ENCODE assay signal across 20 cellular contexts in the genomic region with DNA sequence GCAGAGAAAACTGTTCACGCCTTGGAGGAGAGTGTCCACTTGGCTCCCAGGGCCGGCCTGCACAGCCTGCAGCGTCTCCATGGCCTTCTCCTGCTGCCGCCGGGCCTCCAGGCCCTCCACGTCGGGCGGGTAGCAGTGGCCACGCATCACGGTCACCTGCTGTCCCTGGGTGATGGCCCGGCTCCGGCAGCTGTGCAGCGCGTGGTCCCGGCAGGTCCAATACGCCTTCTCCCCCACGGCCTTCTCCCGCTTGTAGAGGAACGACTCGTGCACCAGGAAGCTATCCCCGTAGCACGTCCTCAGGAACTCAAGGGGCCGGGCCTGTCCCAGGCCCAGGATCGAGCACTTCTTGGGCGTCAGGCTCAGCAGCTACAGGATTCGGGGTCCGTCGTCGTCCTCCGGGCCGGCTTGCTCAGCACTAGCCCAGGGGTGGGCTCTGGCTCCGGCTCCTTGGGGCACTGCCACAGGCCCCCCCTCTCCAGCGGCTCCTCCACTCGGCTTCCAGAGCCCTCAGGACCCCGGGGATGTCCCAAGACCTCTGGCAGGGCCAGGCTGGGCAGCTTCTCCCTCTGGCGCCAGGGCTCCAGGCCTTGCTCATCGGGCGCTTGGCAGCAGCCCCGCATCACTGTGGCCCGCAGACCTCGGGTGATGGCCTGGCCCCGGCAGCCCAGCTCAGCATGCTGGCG.
"Had no signal": no experiment of that assay in that cellular context is flagged by ENCODE, and none has a peak within 500 bp of the region (broad histone marks: within the 10 kb centered on the region; RNA-seq: fewer than 3 reads in every experiment).

No MANE protein-coding gene starts in this region.

- FAIRE-seq: keratinocyte, small intestine had no signal

- H3K9me3 ChIP-seq: breast epithelium, colonic mucosa, heart left ventricle had no signal

- H3K27me3 ChIP-seq: breast epithelium, colonic mucosa, dorsolateral prefrontal cortex, heart left ventricle, tibial nerve, uterus had no signal

- DNase-seq: activated T-cell treated with anti-CD3 and anti-CD28 coated beads, Interleukin-2, amount 50 U/mL, for 1 hour; colonic mucosa; dorsolateral prefrontal cortex; heart left ventricle; small intestine; stimulated activated CD4-positive, alpha-beta T cell treated with anti-CD3 and anti-CD28 coated beads, Interleukin-4, amount 100 ng/mL, for 1 hour; stimulated activated naive CD4-positive, alpha-beta T cell treated with Interleukin-2 at 50 U/mL for 16 hours; substantia nigra; T1000; uterus had no signal

- H3K27ac ChIP-seq: breast epithelium, colonic mucosa, epithelial cell of prostate, heart left ventricle, tibial nerve, uterus had no signal

- H3K4me1 ChIP-seq: breast epithelium, colonic mucosa, heart left ventricle, tibial nerve, uterus had no signal

- ATAC-seq: activated naive CD4-positive, alpha-beta T cell treated with anti-CD3 and anti-CD28 coated beads, Interleukin-2, amount 50 U/mL, for 72 hours; activated T-helper 17 cell treated with anti-CD3 and anti-CD28 coated beads, Interleukin-2, amount 50 U/mL, for 72 hours; naive thymus-derived CD4-positive, alpha-beta T cell; sciatic nerve; WTC11 had no signal

- H3K4me3 ChIP-seq: breast epithelium, colonic mucosa, dorsolateral prefrontal cortex, heart left ventricle, lung, tibial nerve, uterus had no signal

- H3K36me3 ChIP-seq: breast epithelium, colonic mucosa, heart left ventricle, tibial nerve, uterus had no signal
